In genomic region chr5:50863771-50864170, GRCh38 we compare ENCODE assay signal across 20 cellular contexts.
"Had no signal": no experiment of that assay in that cellular context is flagged by ENCODE, and none has a peak within 500 bp of the region (broad histone marks: within the 10 kb centered on the region; RNA-seq: fewer than 3 reads in every experiment).

No MANE protein-coding gene starts in this region.

- H3K27ac ChIP-seq: colonic mucosa, esophagus squamous epithelium, lower lobe of right lung, prostate gland, right atrium auricular region, testis, tibial nerve, upper lobe of left lung had no signal

- DNase-seq: colonic mucosa; effector memory CD4-positive, alpha-beta T cell; erythroblast; esophagus squamous epithelium; head of caudate nucleus; left ventricle myocardium superior; lower lobe of right lung; natural killer cell; nucleus accumbens; stimulated activated CD4-positive, alpha-beta T cell treated with anti-CD3 and anti-CD28 coated beads, Interleukin-2, amount 100 ng/mL, for 24 hours; stimulated activated CD4-positive, alpha-beta T cell treated with anti-CD3 and anti-CD28 coated beads, Interleukin-4, amount 100 ng/mL, for 24 hours; stimulated activated naive CD8-positive, alpha-beta T cell treated with anti-CD3 and anti-CD28 coated beads, Interleukin-15, Interleukin-2, amounts not matched to agents 100 U/mL and 50 U/mL, for 24 hours; substantia nigra; testis; upper lobe of left lung had no signal

- H3K4me1 ChIP-seq: colonic mucosa, esophagus squamous epithelium, lower lobe of right lung, prostate gland, right atrium auricular region, testis, tibial nerve, upper lobe of left lung had no signal

- H3K36me3 ChIP-seq: colonic mucosa, esophagus squamous epithelium, lower lobe of right lung, prostate gland, right atrium auricular region, tibial nerve, upper lobe of left lung had no signal

- H3K9me3 ChIP-seq: colonic mucosa, esophagus squamous epithelium, lower lobe of right lung, prostate gland, right atrium auricular region, testis, tibial nerve, upper lobe of left lung had no signal

- ATAC-seq: left ventricle myocardium superior; lower lobe of right lung; natural killer cell; sciatic nerve; stimulated activated effector memory CD8-positive, alpha-beta T cell treated with anti-CD3 and anti-CD28 coated beads, Interleukin-12 subunit alpha, Interleukin-12 subunit beta, amount 100 ng/mL, for 72 hours; stimulated activated naive CD8-positive, alpha-beta T cell treated with anti-CD3 and anti-CD28 coated beads, Interleukin-15, Interleukin-2, amounts not matched to agents 100 U/mL and 50 U/mL, for 24 hours had no signal

- H3K4me3 ChIP-seq: colonic mucosa, esophagus squamous epithelium, lower lobe of right lung, prostate gland, right atrium auricular region, testis, tibial nerve, upper lobe of left lung had no signal

- H3K27me3 ChIP-seq: colonic mucosa, right atrium auricular region, testis, tibial nerve, upper lobe of left lung had no signal
